In genomic region chr20:60057123-60057865, GRCh38 we compare ENCODE assay signal across 8 cellular contexts.
A peak's percentile ranks its signal among the peaks of the same experiment; 100 is the strongest.
DNase-seq lines count a peak whose midpoint lies in the region; ATAC-seq lines count a peak whose summit lies in the region.

No MANE protein-coding gene starts in this region.

- peak; percentile 83 for DNase-seq in AG20443 (ENCODE audit: low spot score)
- DNase-seq in HK-2 (ENCODE audit: unreplicated experiment) = peak; percentile 66
- peak; percentile 41 for DNase-seq in NCI-H748 treated with DMSO at 0.1 percent for 48 hours (lab: John Stamatoyannopoulos, UW)
- DNase-seq in activated CD4-positive, alpha-beta T cell treated with anti-CD3 and anti-CD28 coated beads, Interleukin-2, amount 50 U/mL, for 48 hours = peak; percentile 65 to 74
- peak; percentile 76 for DNase-seq in ecto neural progenitor cell (ENCODE audit: low spot score)
- peak; percentile 88 for DNase-seq in medulla oblongata (ENCODE audit: extremely low spot score)
- peak; percentile 32 to 49 for DNase-seq in stimulated activated CD8-positive, alpha-beta memory T cell treated with anti-CD3 and anti-CD28 coated beads, Interleukin-2, amount 100 ng/mL, for 48 hours (ENCODE audit: low read depth in 2 of 2)

- peak; percentile 49 for ATAC-seq in GM18909 (IDR thresholded peaks at IDR 0.05; ENCODE audit: poor library complexity, unreplicated experiment)

Comparison
In these comparisons a context has a peak if more than half of its experiments do, and no peak if none do; other contexts are left out.
1. Peak in every context shown above with its lines: DNase-seq and ATAC-seq.